10 cellular contexts compared by ENCODE assay signal in the genomic region with DNA sequence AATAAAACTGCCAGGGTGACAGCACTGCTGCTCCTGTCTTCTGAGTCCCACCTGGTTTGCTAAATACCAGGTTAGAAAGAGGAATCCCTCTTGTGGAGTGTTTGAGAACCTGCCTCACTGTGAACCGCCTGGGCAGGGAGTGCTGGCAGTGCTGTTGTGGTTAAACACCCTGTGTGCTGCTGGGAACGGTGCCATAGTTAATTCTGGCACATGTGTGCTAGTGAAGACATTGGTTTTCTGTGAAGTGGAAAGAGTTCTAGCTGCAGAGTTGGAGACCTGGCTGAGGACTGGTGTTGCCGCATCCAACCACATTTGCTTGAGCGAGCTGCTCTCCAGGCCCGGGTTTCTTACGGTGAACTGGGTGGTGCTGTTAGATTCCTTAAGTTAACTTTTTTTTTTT.
A peak's percentile ranks its signal among the peaks of the same experiment; 100 is the strongest.
DNase-seq lines count a peak whose midpoint lies in the region; ATAC-seq and TF ChIP-seq lines count a peak whose summit lies in the region.
"Had no signal": no experiment of that assay in that cellular context is flagged by ENCODE, and none has a peak within 500 bp of the region (broad histone marks: within the 10 kb centered on the region; RNA-seq: fewer than 3 reads in every experiment).

No MANE protein-coding gene starts in this region.

- TF ChIP-seq RAD21 in SK-N-SH (IDR thresholded peaks at IDR 0.05; ENCODE audit: low read length) = no peak

- no peak overlapping the region for H3K4me2 ChIP-seq in H9 (ENCODE audit: insufficient read depth, insufficient read length, low read length)
- H3K4me2 ChIP-seq in SK-N-SH = peak overlapping the region; percentile 43; the same call in 1 of the 2 replicates

- H2BK12ac ChIP-seq in H9 (ENCODE audit: insufficient read length, low read depth, low read length) = no peak overlapping the region

- H3K36me3 Mint-ChIP-seq in H9 (ENCODE audit: insufficient read depth in 1 of 3, low read depth in 3 of 3) = peaks cover 35 to 64% (median 56%) of the 10 kb centered on the region in 3 experiments; a peak in 6 of 7 replicates
- H3K36me3 Mint-ChIP-seq in T-helper 17 cell (ENCODE audit: low read depth) = peaks cover 10% of the 10 kb centered on the region

- TF ChIP-seq EP300 in SK-N-SH (IDR thresholded peaks at IDR 0.05; ENCODE audit: borderline replicate concordance in 1 of 2, low read depth in 1 of 2, low read length in 1 of 2) = no peak
- TF ChIP-seq EP300 in gastroesophageal sphincter (IDR thresholded peaks at IDR 0.05) = no peak

- H2AFZ ChIP-seq in H9 (ENCODE audit: low read length) (no peak overlapping the region), SK-N-SH (ENCODE audit: low read depth) (no peak overlapping the region)

- H4K91ac ChIP-seq in H9 (ENCODE audit: insufficient read length, low read depth, low read length) = no peak overlapping the region

- no peaks in the 10 kb centered on the region for H3K27me3 Mint-ChIP-seq in H9 (ENCODE audit: low read depth)
- no peaks in the 10 kb centered on the region for H3K27me3 Mint-ChIP-seq in T-helper 17 cell

- CTCF ChIA-PET in SK-N-SH (lab: Yijun Ruan, JAX) = no interaction called here

- H3T11ph ChIP-seq in H9 (ENCODE audit: low read length) = no peak overlapping the region

- no peaks in the 10 kb centered on the region for H4K20me1 ChIP-seq in H9 (ENCODE audit: control insufficient read depth, insufficient read depth, insufficient read length)
- H4K20me1 ChIP-seq in SK-N-SH (ENCODE audit: insufficient read depth) = 0 out of 2 replicates have a peak, but pooled peaks cover 8% of the 10 kb centered on the region

- H3K4ac ChIP-seq in H9 (ENCODE audit: low read depth, low read length) = no peak overlapping the region

- H3K79me2 ChIP-seq in H9 (ENCODE audit: insufficient read depth, low read length) (no peaks in the 10 kb centered on the region), SK-N-SH (ENCODE audit: insufficient read depth) (no peaks in the 10 kb centered on the region)

- no peaks in the 10 kb centered on the region for H3K9me2 ChIP-seq in SK-N-SH

- H4K5ac ChIP-seq in H9 (ENCODE audit: insufficient read length, low read depth, low read length) = no peak overlapping the region

- DNase-seq in H9 (no peak), SK-N-SH (no peak), retinal pigment epithelial cell (ENCODE audit: low read depth) (no peak), SW 1271 (lab: John Stamatoyannopoulos, UW) (no peak), kidney glomerular epithelial cell (lab: John Stamatoyannopoulos, UW) (no peak), T-helper 17 cell (no peak), GF-D8 (lab: John Stamatoyannopoulos, UW) (no peak)
- DNase-seq: activated naive CD4-positive, alpha-beta T cell treated with Interleukin-2 at 50 U/mL for 16 hours had no signal

- H3K14ac ChIP-seq in H9 (ENCODE audit: insufficient read depth, low read length) = no peak overlapping the region

- POLR2A ChIA-PET in SK-N-SH (lab: Yijun Ruan, JAX) = no interaction called here

- H3K79me1 ChIP-seq in H9 (ENCODE audit: insufficient read depth, low read depth, low read length, poor library complexity, severe bottlenecking) = no peaks in the 10 kb centered on the region

- no peak overlapping the region for H2BK20ac ChIP-seq in H9 (ENCODE audit: low read depth, low read length, poor library complexity, severe bottlenecking)

- no peak overlapping the region for H3K23ac ChIP-seq in H9 (ENCODE audit: insufficient read length, low read depth, low read length)

- H3K18ac ChIP-seq in H9 (ENCODE audit: insufficient read length, low read depth, low read length) = no peak overlapping the region

- no peaks in the 10 kb centered on the region; the same call in 1 of the 2 replicates for H3K27me3 ChIP-seq in H9 (ENCODE audit: insufficient read depth, low read length)
- no peaks in the 10 kb centered on the region for H3K27me3 ChIP-seq in SK-N-SH (ENCODE audit: insufficient read depth)
- no peaks in the 10 kb centered on the region for H3K27me3 ChIP-seq in gastroesophageal sphincter

- no peaks in the 10 kb centered on the region for H3K23me2 ChIP-seq in H9 (ENCODE audit: insufficient read length, low read depth, low read length, poor library complexity, severe bottlenecking)

- H3K4me3 Mint-ChIP-seq in H9 = no peak overlapping the region
- H3K4me3 Mint-ChIP-seq in T-helper 17 cell = no peak overlapping the region
- H3K4me3 Mint-ChIP-seq: neural crest cell had no signal

- H3F3A ChIP-seq in SK-N-SH (replicated peaks; ENCODE audit: insufficient read depth) = peaks cover 25% of the 10 kb centered on the region

- H2BK120ac ChIP-seq in H9 (ENCODE audit: low read depth, low read length, poor library complexity, severe bottlenecking) = no peak overlapping the region

- H3K56ac ChIP-seq in H9 (ENCODE audit: insufficient read length, low read depth, low read length) = no peak overlapping the region

- H3K27ac Mint-ChIP-seq in H9 (no peak overlapping the region), T-helper 17 cell (no peak overlapping the region)

- H2BK5ac ChIP-seq in H9 (ENCODE audit: insufficient read length, low read length) = no peak overlapping the region

- ATAC-seq in gastroesophageal sphincter (peak; percentile 17), T-helper 17 cell (no peak)

- H3K9me3 Mint-ChIP-seq in H9 = no peaks in the 10 kb centered on the region
- H3K9me3 Mint-ChIP-seq: neural crest cell had no signal

- H3K27ac ChIP-seq in H9 (ENCODE audit: insufficient read length, low read depth, low read length) (no peak overlapping the region), SK-N-SH (ENCODE audit: low read depth in 2 of 2, low read length in 1 of 2) (peak overlapping the region in 1 of 2 experiments; percentile 52; a peak in 1 of 4 replicates), gastroesophageal sphincter (no peak overlapping the region)

- H3K4me1 ChIP-seq in H9 (ENCODE audit: insufficient read depth, low read length) = no peaks in the 10 kb centered on the region
- H3K4me1 ChIP-seq in SK-N-SH (ENCODE audit: control insufficient read depth in 1 of 2, insufficient read depth in 2 of 2, low read depth in 1 of 2, low read length in 1 of 2) = peaks cover 0 to 10% of the 10 kb centered on the region in 2 experiments; a peak in 1 of 4 replicates
- H3K4me1 ChIP-seq in gastroesophageal sphincter = peaks cover 0 to 24% (median 3%) of the 10 kb centered on the region in 3 donors

- TF ChIP-seq POLR2A in gastroesophageal sphincter (IDR thresholded peaks at IDR 0.05) = no peak

- H2BK15ac ChIP-seq in H9 (ENCODE audit: low read depth, low read length) = no peak overlapping the region

- H3K9me3 ChIP-seq in H9 (ENCODE audit: control insufficient read depth, low read depth, low read length) (no peaks in the 10 kb centered on the region), SK-N-SH (no peaks in the 10 kb centered on the region), gastroesophageal sphincter (no peaks in the 10 kb centered on the region), T-helper 17 cell (ENCODE audit: control insufficient read depth, low read length, poor library complexity, severe bottlenecking) (no peaks in the 10 kb centered on the region)

- peaks cover 30 to 64% of the 10 kb centered on the region in 2 experiments for H3K36me3 ChIP-seq in SK-N-SH (replicated peaks in 1 of 2; ENCODE audit: control insufficient read depth in 1 of 2, insufficient read depth in 2 of 2, low read length in 1 of 2)
- peaks cover 0 to 86% of the 10 kb centered on the region in 2 donors for H3K36me3 ChIP-seq in gastroesophageal sphincter

- WGBS in H9 (ENCODE audit: extremely low coverage, insufficient read length, low lambda C conversion rate) = no CpG with 5 or more reads among the region's 6 CpGs
- 88% methylated on average over 6 of the region's 6 CpGs for WGBS in SK-N-SH (ENCODE audit: low lambda C conversion rate)
- WGBS in gastroesophageal sphincter (ENCODE audit: low coverage in 1 of 2), 2 donors = 40 to 64% methylated on average over 6 of the region's 6 CpGs

- H2AK5ac ChIP-seq in H9 (ENCODE audit: insufficient read length, low read length) = no peak overlapping the region

- TF ChIP-seq CTCF in H9 (conservative IDR thresholded peaks at IDR 0.05) (0 out of 3 replicates have a peak, but pooled peaks have one; percentile 10), SK-N-SH (IDR thresholded peaks at IDR 0.05) (peak; percentile 22), gastroesophageal sphincter (IDR thresholded peaks at IDR 0.05) (peak in 2 of 4 experiments; percentile 11 to 27), retinal pigment epithelial cell (conservative IDR thresholded peaks at IDR 0.05; ENCODE audit: low read depth, low read length) (peak; percentile 30)

- H4K8ac ChIP-seq in H9 (replicated peaks; ENCODE audit: insufficient read length, low read depth, low read length) = no peak overlapping the region

- H3K4me1 Mint-ChIP-seq in H9 (no peaks in the 10 kb centered on the region), T-helper 17 cell (peaks cover 14% of the 10 kb centered on the region)
- H3K4me1 Mint-ChIP-seq: neural crest cell had no signal

- H3K4me3 ChIP-seq in SK-N-SH (ENCODE audit: low read depth in 2 of 2, low read length in 1 of 2) (no peak overlapping the region), gastroesophageal sphincter (no peak overlapping the region), retinal pigment epithelial cell (ENCODE audit: low read length) (no peak overlapping the region)

- H3K9ac ChIP-seq in H9 (ENCODE audit: extremely low read depth, insufficient read length, low read length) (no peak overlapping the region), SK-N-SH (no peak overlapping the region)

TF ChIP-seq in SK-N-SH, 30 proteins besides CTCF, POLR2A, EP300 and RAD21:
- 0 out of 2 replicates have a peak, but pooled peaks have one; percentile 4 for TF ChIP-seq TCF12 (IDR thresholded peaks at IDR 0.05)
- no peak for TF ChIP-seq CHD2 (IDR thresholded peaks at IDR 0.05; ENCODE audit: low read length, partially characterized antibody)
